16 cellular contexts compared by ENCODE assay signal in genomic region chr11:85953491-85954143, GRCh38.
DNase-seq lines count a peak whose midpoint lies in the region; ATAC-seq, FAIRE-seq and TF ChIP-seq lines count a peak whose summit lies in the region.
"Had no signal": no experiment of that assay in that cellular context is flagged by ENCODE, and none has a peak within 500 bp of the region (broad histone marks: within the 10 kb centered on the region; RNA-seq: fewer than 3 reads in every experiment).

No MANE protein-coding gene starts in this region.

- H3K36me3 Mint-ChIP-seq in astrocyte (ENCODE audit: low read depth, unreplicated experiment), result peaks cover 6% of the 10 kb centered on the region

- H3K4me3 Mint-ChIP-seq in astrocyte (ENCODE audit: unreplicated experiment), result no peak overlapping the region
- H3K4me3 Mint-ChIP-seq: T-helper 2 cell treated with Interferon-gamma antibody and Interleukin-4, amounts not matched to agents 5 μg/mL and 100 μg/mL, for 36 hours had no signal

- H3K4me1 ChIP-seq in left ventricle myocardium inferior (peaks cover 30% of the 10 kb centered on the region), astrocyte (ENCODE audit: insufficient read depth, low read length) (peaks cover 21% of the 10 kb centered on the region), left lung (peaks cover under 1 to 22% of the 10 kb centered on the region in 2 donors)

- no peak for FAIRE-seq in astrocyte (lab: Jason Lieb, UNC)

- peaks cover 45% of the 10 kb centered on the region for H3K4me1 Mint-ChIP-seq in astrocyte (ENCODE audit: low read depth, unreplicated experiment)

- in situ Hi-C loops in KBM-7 (cut with MboI; ENCODE audit: low pct_unique_long_range_greater_than_20kb, low sequenced_read_pairs), result no loop called here

- H3K79me2 ChIP-seq in astrocyte (ENCODE audit: insufficient read depth, low read length), result peaks cover 9% of the 10 kb centered on the region

- no peak for DNase-seq in Right ventricle myocardium superior
- DNase-seq in left ventricle myocardium inferior, result no peak
- DNase-seq in astrocyte (ENCODE audit: low read depth), result peak; percentile 37
- no peak for DNase-seq in left lung
- DNase-seq in stromal cell of bone marrow (ENCODE audit: low read depth), result peak; percentile 55
- DNase-seq in KBM-7, result no peak
- DNase-seq in AML-193 (lab: John Stamatoyannopoulos, UW), result no peak
- DNase-seq in DMS53 (lab: John Stamatoyannopoulos, UW), result no peak
- DNase-seq: activated CD4-positive, alpha-beta T cell treated with anti-CD3 and anti-CD28 coated beads for 48 hours; Calu3; head of caudate nucleus; MG63; NCI-H2107; psoas muscle; thyroid gland had no signal

- H3K27ac ChIP-seq in left ventricle myocardium inferior (replicated peaks), result no peak overlapping the region
- no peak overlapping the region for H3K27ac ChIP-seq in astrocyte (ENCODE audit: low read depth, low read length)
- peak overlapping the region in 1 of 2 donors; percentile 37 for H3K27ac ChIP-seq in left lung
- H3K27ac ChIP-seq: psoas muscle, thyroid gland had no signal

- peaks cover 4% of the 10 kb centered on the region for H3K9me3 Mint-ChIP-seq in astrocyte (ENCODE audit: unreplicated experiment)

- H3K27me3 Mint-ChIP-seq in astrocyte (ENCODE audit: low read depth, unreplicated experiment), result no peaks in the 10 kb centered on the region

- H2AFZ ChIP-seq in astrocyte (ENCODE audit: low read depth, low read length), result no peak overlapping the region

- intact Hi-C loops in Right ventricle myocardium superior (cut with DNase I) (no loop called here), left ventricle myocardium inferior (cut with micrococcal nuclease) (no loop called here), left lung (cut with DNase I) (no loop called here)

- H3K4me3 ChIP-seq in left ventricle myocardium inferior, result no peak overlapping the region
- H3K4me3 ChIP-seq in astrocyte (ENCODE audit: insufficient read depth, low read depth, low read length), result no peak overlapping the region
- H3K4me3 ChIP-seq in left lung, result no peak overlapping the region
- H3K4me3 ChIP-seq: MG63, psoas muscle, thyroid gland had no signal

- no peak overlapping the region for H3K4me2 ChIP-seq in astrocyte (ENCODE audit: low read length)

- peak overlapping the region; percentile 90 for H3K27ac Mint-ChIP-seq in astrocyte (ENCODE audit: unreplicated experiment)
- H3K27ac Mint-ChIP-seq: T-helper 2 cell treated with Interferon-gamma antibody and Interleukin-4, amounts not matched to agents 5 μg/mL and 100 μg/mL, for 36 hours had no signal

- peaks cover 20% of the 10 kb centered on the region for H4K20me1 ChIP-seq in astrocyte (ENCODE audit: insufficient read depth, low read length)

- ATAC-seq in Right ventricle myocardium superior (ENCODE audit: poor library complexity) (peak; percentile 11), left lung (peak; percentile 6)

- H3K36me3 ChIP-seq in left ventricle myocardium inferior (peaks cover 38% of the 10 kb centered on the region), astrocyte (ENCODE audit: insufficient read depth, low read length) (peaks cover 29% of the 10 kb centered on the region), left lung (peaks cover 0 to 45% of the 10 kb centered on the region in 2 donors)

- H3K27me3 ChIP-seq in left ventricle myocardium inferior (ENCODE audit: low read depth), result no peaks in the 10 kb centered on the region
- no peaks in the 10 kb centered on the region for H3K27me3 ChIP-seq in astrocyte (ENCODE audit: insufficient read depth, low read length)
- no peaks in the 10 kb centered on the region for H3K27me3 ChIP-seq in left lung
- H3K27me3 ChIP-seq: MG63, thyroid gland had no signal

- TF ChIP-seq CTCF in left ventricle myocardium inferior (IDR thresholded peaks at IDR 0.05; ENCODE audit: borderline replicate concordance) (no peak), astrocyte (IDR thresholded peaks at IDR 0.05; ENCODE audit: insufficient read depth, low read depth, low read length) (no peak), left lung (IDR thresholded peaks at IDR 0.05) (no peak)

- H3K9ac ChIP-seq in astrocyte (ENCODE audit: low read length), result no peak overlapping the region

- H3K9me3 ChIP-seq in left ventricle myocardium inferior (replicated peaks) (peaks cover 3% of the 10 kb centered on the region), astrocyte (ENCODE audit: insufficient read depth, low read depth, low read length) (no peaks in the 10 kb centered on the region), left lung (no peaks in the 10 kb centered on the region)
- H3K9me3 ChIP-seq: MG63, psoas muscle, thyroid gland had no signal

Comparison
In these comparisons a context has a peak if more than half of its experiments do, and no peak if none do; other contexts are left out.
1. DNase-seq: peak in astrocyte (single experiment) and stromal cell of bone marrow (single experiment); none in Right ventricle myocardium superior (single experiment), left ventricle myocardium inferior (single experiment), left lung (0 of 2), KBM-7 (single experiment), AML-193 (0 of 2) and DMS53 (single experiment).